11 cellular contexts compared by ENCODE assay signal in genomic region chr2:234363011-234363487, GRCh38.
DNase-seq lines count a peak whose midpoint lies in the region; ATAC-seq and FAIRE-seq lines count a peak whose summit lies in the region.
"Had no signal": no experiment of that assay in that cellular context is flagged by ENCODE, and none has a peak within 500 bp of the region (broad histone marks: within the 10 kb centered on the region; RNA-seq: fewer than 3 reads in every experiment).

No MANE protein-coding gene starts in this region.

- H3K9me3 ChIP-seq in NT2/D1 (ENCODE audit: insufficient read depth, low read length), result peaks cover 10% of the 10 kb centered on the region

- no peak overlapping the region for H3K9ac ChIP-seq in NT2/D1 (ENCODE audit: insufficient read length, low read depth)

- no peak overlapping the region for H3K4me3 ChIP-seq in NT2/D1 (ENCODE audit: insufficient read length, low read depth)

- CTCF ChIA-PET in activated CD8-positive, alpha-beta T cell treated with anti-CD3 and anti-CD28 coated beads, Interleukin-2, amount 10 ng/mL, durations not matched to agents 7 days and 5 days (lab: Charles Lee), result interaction anchor here (0.7 to 1.4 kb wide), 2 partner anchors 9 to 92 kb away, joined by 3 read pairs; no protein-coding TSS in a partner anchor

- no peaks in the 10 kb centered on the region for H3K36me3 ChIP-seq in NT2/D1 (ENCODE audit: insufficient read depth, insufficient read length, low read length)

- no peak overlapping the region for H3K4me3 Mint-ChIP-seq in activated CD8-positive, alpha-beta T cell treated with anti-CD3 and anti-CD28 coated beads, Interleukin-2, amount 10 ng/mL, durations not matched to agents 7 days and 5 days
- H3K4me3 Mint-ChIP-seq: B cell had no signal

- peaks cover 2% of the 10 kb centered on the region for H3K27me3 ChIP-seq in NT2/D1 (ENCODE audit: insufficient read depth, insufficient read length)

- no peaks in the 10 kb centered on the region for H3K27me3 Mint-ChIP-seq in activated CD8-positive, alpha-beta T cell treated with anti-CD3 and anti-CD28 coated beads, Interleukin-2, amount 10 ng/mL, durations not matched to agents 7 days and 5 days (ENCODE audit: low read depth)

- H3K27ac Mint-ChIP-seq in activated CD8-positive, alpha-beta T cell treated with anti-CD3 and anti-CD28 coated beads, Interleukin-2, amount 10 ng/mL, durations not matched to agents 7 days and 5 days, result no peak overlapping the region
- H3K27ac Mint-ChIP-seq: B cell had no signal

- no peak for FAIRE-seq in urothelium cell line (lab: Jason Lieb, UNC)

- peaks cover 4% of the 10 kb centered on the region for H3K9me3 Mint-ChIP-seq in activated CD8-positive, alpha-beta T cell treated with anti-CD3 and anti-CD28 coated beads, Interleukin-2, amount 10 ng/mL, durations not matched to agents 7 days and 5 days (ENCODE audit: insufficient read depth)

- peak; percentile 46 for DNase-seq in NCI-H2196 (lab: John Stamatoyannopoulos, UW; ENCODE audit: unreplicated experiment)
- no peak for DNase-seq in NCI-H2196 treated with DMSO at 0.1 percent for 48 hours (lab: John Stamatoyannopoulos, UW; ENCODE audit: unreplicated experiment)
- peak; percentile 90 for DNase-seq in NT2/D1 (ENCODE audit: low read depth, low spot score)
- peak; percentile 86 for DNase-seq in iPS DF 4.7 (ENCODE audit: extremely low read depth, low spot score)
- peak; percentile 78 for DNase-seq in urothelium cell line (ENCODE audit: low spot score)
- no peak for DNase-seq in activated CD8-positive, alpha-beta T cell treated with anti-CD3 and anti-CD28 coated beads, Interleukin-2, amount 10 ng/mL, durations not matched to agents 7 days and 5 days
- no peak for DNase-seq in activated CD4-positive, alpha-beta T cell treated with anti-CD3 and anti-CD28 coated beads, Interleukin-2, amount 50 U/mL, for 4 hours
- DNase-seq: activated T-cell treated with anti-CD3 and anti-CD28 coated beads, Interleukin-2, amount 50 U/mL, for 1 hour; NCI-H1694 treated with DMSO at 0.1 percent for 48 hours had no signal

- peaks cover 4% of the 10 kb centered on the region for H3K36me3 Mint-ChIP-seq in activated CD8-positive, alpha-beta T cell treated with anti-CD3 and anti-CD28 coated beads, Interleukin-2, amount 10 ng/mL, durations not matched to agents 7 days and 5 days (ENCODE audit: low read depth)

- peaks cover 3% of the 10 kb centered on the region for H3K4me1 ChIP-seq in NT2/D1 (ENCODE audit: insufficient read depth, insufficient read length)

- H3K4me1 Mint-ChIP-seq in activated CD8-positive, alpha-beta T cell treated with anti-CD3 and anti-CD28 coated beads, Interleukin-2, amount 10 ng/mL, durations not matched to agents 7 days and 5 days (ENCODE audit: low read depth), result peaks cover 26% of the 10 kb centered on the region

- POLR2A ChIA-PET in activated CD8-positive, alpha-beta T cell treated with anti-CD3 and anti-CD28 coated beads, Interleukin-2, amount 10 ng/mL, durations not matched to agents 7 days and 5 days (lab: Charles Lee), result no interaction called here

- no peak for ATAC-seq in activated CD8-positive, alpha-beta T cell treated with anti-CD3 and anti-CD28 coated beads, Interleukin-2, amount 10 ng/mL, durations not matched to agents 7 days and 5 days
- ATAC-seq in HG02588 (IDR thresholded peaks at IDR 0.05; ENCODE audit: unreplicated experiment), result no peak

Comparison
In these comparisons a context has a peak if more than half of its experiments do, and no peak if none do; other contexts are left out.
1. DNase-seq: peak in NCI-H2196 (single experiment), NT2/D1 (single experiment), iPS DF 4.7 (single experiment) and urothelium cell line (single experiment); none in NCI-H2196 treated with DMSO at 0.1 percent for 48 hours (single experiment), activated CD8-positive, alpha-beta T cell treated with anti-CD3 and anti-CD28 coated beads, Interleukin-2, amount 10 ng/mL, durations not matched to agents 7 days and 5 days (single experiment) and activated CD4-positive, alpha-beta T cell treated with anti-CD3 and anti-CD28 coated beads, Interleukin-2, amount 50 U/mL, for 4 hours (0 of 2).